Comparison of ENCODE assay signal across 13 cellular contexts in genomic region chr5:43304520-43304919, GRCh38. TPM values are rescaled to one million over a fixed set of nuclear protein-coding genes. Genes with fewer than 3 reads are reported as not detected.
DNase-seq lines count a peak whose midpoint lies in the region; ATAC-seq lines count a peak whose summit lies in the region.
"Had no signal": no experiment of that assay in that cellular context is flagged by ENCODE, and none has a peak within 500 bp of the region (broad histone marks: within the 10 kb centered on the region; RNA-seq: fewer than 3 reads in every experiment).

No MANE protein-coding gene starts in this region.

- no peak for DNase-seq in activated T-cell treated with anti-CD3 and anti-CD28 coated beads, Interleukin-2, amount 50 U/mL, for 24 hours
- no peak for DNase-seq in activated T-cell treated with anti-CD3 and anti-CD28 coated beads, Interleukin-2, amount 50 U/mL, for 1 hour
- DNase-seq in stimulated activated naive CD8-positive, alpha-beta T cell treated with anti-CD3 and anti-CD28 coated beads, Interleukin-15, Interleukin-2, amounts not matched to agents 100 U/mL and 50 U/mL, for 24 hours = no peak
- DNase-seq in NCI-H1105 treated with DMSO at 0.1 percent for 48 hours (lab: John Stamatoyannopoulos, UW) (no peak), ureter (ENCODE audit: low spot score) (no peak), inferior parietal cortex (ENCODE audit: extremely low spot score) (no peak)
- DNase-seq: activated effector memory CD4-positive, alpha-beta T cell treated with Interleukin-2 at 50 U/mL for 16 hours; GDM1; NCI-H69 had no signal

- peak overlapping the region; percentile 92 for H3K27ac Mint-ChIP-seq in activated T-cell treated with anti-CD3 and anti-CD28 coated beads, Interleukin-2, amount 50 U/mL, for 24 hours
- H3K27ac Mint-ChIP-seq in activated naive CD8-positive, alpha-beta T cell = peak overlapping the region; percentile 89
- H3K27ac Mint-ChIP-seq: dendritic cell treated with granulocyte-macrophage colony-stimulating factor and Interleukin-4, amounts not matched to agents 40 ng/mL and 50 ng/mL, for 4 days had no signal

- peaks cover 86% of the 10 kb centered on the region for H3K4me1 Mint-ChIP-seq in activated T-cell treated with anti-CD3 and anti-CD28 coated beads, Interleukin-2, amount 50 U/mL, for 24 hours (ENCODE audit: low read depth)
- peaks cover 66% of the 10 kb centered on the region for H3K4me1 Mint-ChIP-seq in activated naive CD8-positive, alpha-beta T cell (ENCODE audit: low read depth)

- no peaks in the 10 kb centered on the region for H3K27me3 Mint-ChIP-seq in activated T-cell treated with anti-CD3 and anti-CD28 coated beads, Interleukin-2, amount 50 U/mL, for 24 hours
- no peaks in the 10 kb centered on the region for H3K27me3 Mint-ChIP-seq in activated naive CD8-positive, alpha-beta T cell
- H3K27me3 Mint-ChIP-seq: dendritic cell treated with granulocyte-macrophage colony-stimulating factor and Interleukin-4, amounts not matched to agents 40 ng/mL and 50 ng/mL, for 4 days had no signal

- peak overlapping the region; percentile 39 for H3K4me3 Mint-ChIP-seq in activated T-cell treated with anti-CD3 and anti-CD28 coated beads, Interleukin-2, amount 50 U/mL, for 24 hours
- peak overlapping the region; percentile 42 for H3K4me3 Mint-ChIP-seq in activated naive CD8-positive, alpha-beta T cell
- H3K4me3 Mint-ChIP-seq: dendritic cell treated with granulocyte-macrophage colony-stimulating factor and Interleukin-4, amounts not matched to agents 40 ng/mL and 50 ng/mL, for 4 days had no signal

- ATAC-seq in HG03066 (IDR thresholded peaks at IDR 0.05; ENCODE audit: low read depth, unreplicated experiment) = peak; percentile 43
- ATAC-seq in stimulated activated naive CD8-positive, alpha-beta T cell treated with anti-CD3 and anti-CD28 coated beads, Interleukin-15, Interleukin-2, amounts not matched to agents 100 U/mL and 50 U/mL, for 24 hours = peak; percentile 78
- ATAC-seq: sciatic nerve had no signal

- peaks cover 93% of the 10 kb centered on the region for H3K36me3 Mint-ChIP-seq in activated T-cell treated with anti-CD3 and anti-CD28 coated beads, Interleukin-2, amount 50 U/mL, for 24 hours (ENCODE audit: low read depth)
- peaks cover 10% of the 10 kb centered on the region for H3K36me3 Mint-ChIP-seq in activated naive CD8-positive, alpha-beta T cell

- no peaks in the 10 kb centered on the region for H3K9me3 Mint-ChIP-seq in activated T-cell treated with anti-CD3 and anti-CD28 coated beads, Interleukin-2, amount 50 U/mL, for 24 hours
- H3K9me3 Mint-ChIP-seq in activated naive CD8-positive, alpha-beta T cell (ENCODE audit: low read depth) = no peaks in the 10 kb centered on the region
- H3K9me3 Mint-ChIP-seq: dendritic cell treated with granulocyte-macrophage colony-stimulating factor and Interleukin-4, amounts not matched to agents 40 ng/mL and 50 ng/mL, for 4 days had no signal

RNA-seq across cellular contexts. Expression of gene HMGCS1, which starts 8.7 kb away (rescaled TPM):
- total RNA-seq in ureter = 131 TPM
